Comparison of ENCODE assay signal across 32 cellular contexts in genomic region chr19:40357655-40358054, GRCh38. TPM values are rescaled to one million over a fixed set of nuclear protein-coding genes. Genes with fewer than 3 reads are reported as not detected.
DNase-seq lines count a peak whose midpoint lies in the region; ATAC-seq, FAIRE-seq and TF ChIP-seq lines count a peak whose summit lies in the region.
"Had no signal": no experiment of that assay in that cellular context is flagged by ENCODE, and none has a peak within 500 bp of the region (broad histone marks: within the 10 kb centered on the region; RNA-seq: fewer than 3 reads in every experiment).

No MANE protein-coding gene starts in this region.

- WGBS in GM12878 (ENCODE audit: insufficient coverage, insufficient replicate concordance, low lambda C conversion rate, missing lambda C conversion rate): 100% methylated on average over 3 of the region's 3 CpGs

- SMC1A ChIA-PET in GM12878 (lab: Charles Lee; ENCODE audit: uncharacterized antibody, unreplicated experiment): interaction anchor here (1.0 kb wide), 1 partner anchor 107 kb away, joined by 3 read pairs; no protein-coding TSS in a partner anchor

- no peak for TF ChIP-seq RAD21 in GM12878 (IDR thresholded peaks at IDR 0.05; ENCODE audit: insufficient read depth, low read depth, low read length)

- peak overlapping the region in 2 of 11 experiments; percentile 18 to 69; a peak in 3 of 22 replicates for H3K9ac ChIP-seq in BLaER1 treated with 17β-estradiol and CSF1 and Interleukin-3, amounts not matched to agents 10 nM and 100 nM
- no peak overlapping the region for H3K9ac ChIP-seq in GM12878 (ENCODE audit: control insufficient read depth, insufficient read depth, low read length)

- no peak for TF ChIP-seq EP300 in GM12878 (IDR thresholded peaks at IDR 0.05; ENCODE audit: borderline replicate concordance in 1 of 2, control insufficient read depth in 1 of 2, low read depth in 2 of 2, low read length in 2 of 2)

- H3K4me3 Mint-ChIP-seq in naive thymus-derived CD4-positive, alpha-beta T cell: no peak overlapping the region
- H3K4me3 Mint-ChIP-seq: activated CD4-positive, alpha-beta memory T cell treated with anti-CD3 and anti-CD28 coated beads, Interleukin-2, amount 10 ng/mL, durations not matched to agents 7 days and 5 days; activated naive CD8-positive, alpha-beta T cell treated with anti-CD3 and anti-CD28 coated beads for 36 hours; T-cell had no signal

- H3K27ac Mint-ChIP-seq in naive thymus-derived CD4-positive, alpha-beta T cell: peak overlapping the region in 1 of 9 donors; percentile 70
- H3K27ac Mint-ChIP-seq: activated CD4-positive, alpha-beta memory T cell treated with anti-CD3 and anti-CD28 coated beads, Interleukin-2, amount 10 ng/mL, durations not matched to agents 7 days and 5 days; activated naive CD8-positive, alpha-beta T cell treated with anti-CD3 and anti-CD28 coated beads for 36 hours; T-cell had no signal

- peaks cover 13 to 29% (median 21%) of the 10 kb centered on the region in 7 donors for H3K4me1 Mint-ChIP-seq in naive thymus-derived CD4-positive, alpha-beta T cell

- intact Hi-C loops in GM12878 (cut with micrococcal nuclease; ENCODE audit: unreplicated experiment): loop anchor here (5.0 kb wide), 2 partner anchors 45 to 60 kb away; no protein-coding TSS in a partner anchor
- intact Hi-C loops in naive thymus-derived CD4-positive, alpha-beta T cell (cut with micrococcal nuclease): no loop called here

- H3K9me3 ChIP-seq in BLaER1 treated with 17β-estradiol and CSF1 and Interleukin-3, amounts not matched to agents 10 nM and 100 nM (replicated peaks in 1 of 11): no peaks in the 10 kb centered on the region
- H3K9me3 ChIP-seq in GM12878 (replicated peaks; ENCODE audit: control insufficient read depth, insufficient read depth, low read length): no peaks in the 10 kb centered on the region
- H3K9me3 ChIP-seq in naive thymus-derived CD4-positive, alpha-beta T cell (ENCODE audit: control insufficient read depth in 2 of 3, low read length in 3 of 3): no peaks in the 10 kb centered on the region
- H3K9me3 ChIP-seq: ascending aorta, Caco-2, transverse colon had no signal

- peaks cover 2 to 52% (median 22%) of the 10 kb centered on the region in 11 experiments; a peak in 11 of 22 replicates for H4K20me1 ChIP-seq in BLaER1 treated with 17β-estradiol and CSF1 and Interleukin-3, amounts not matched to agents 10 nM and 100 nM
- no peaks in the 10 kb centered on the region for H4K20me1 ChIP-seq in GM12878 (ENCODE audit: control insufficient read depth, insufficient read depth)

- H3K4me1 ChIP-seq in BLaER1 treated with 17β-estradiol and CSF1 and Interleukin-3, amounts not matched to agents 10 nM and 100 nM: peaks cover 36 to 74% (median 70%) of the 10 kb centered on the region in 10 experiments
- peaks cover 40% of the 10 kb centered on the region for H3K4me1 ChIP-seq in GM12878 (ENCODE audit: control insufficient read depth, insufficient read depth, low read length)
- no peaks in the 10 kb centered on the region for H3K4me1 ChIP-seq in naive thymus-derived CD4-positive, alpha-beta T cell (ENCODE audit: control insufficient read depth in 2 of 2, insufficient read depth in 2 of 2, low read length in 2 of 2)
- H3K4me1 ChIP-seq: ascending aorta, Caco-2 had no signal

- CTCF ChIA-PET in GM12878 (lab: Yijun Ruan, JAX): interaction anchor here (0.9 to 2.7 kb wide), 3 partner anchors 10 to 63 kb away, joined by 3 to 8 read pairs (median 6); partner anchors contain the start of genes C19orf47 and PLD3
- CTCF ChIA-PET in naive thymus-derived CD4-positive, alpha-beta T cell (lab: Charles Lee): no interaction called here

- H3K4me2 ChIP-seq in BLaER1 treated with 17β-estradiol and CSF1 and Interleukin-3, amounts not matched to agents 10 nM and 100 nM: peak overlapping the region; percentile 71 to 97 (median 85)
- peak overlapping the region; percentile 47; the same call in 1 of the 2 replicates for H3K4me2 ChIP-seq in GM12878 (ENCODE audit: control insufficient read depth, insufficient read depth)
- H3K4me2 ChIP-seq: PC-9 had no signal

- peaks cover 0 to 14% (median 2%) of the 10 kb centered on the region in 5 donors for H3K36me3 Mint-ChIP-seq in naive thymus-derived CD4-positive, alpha-beta T cell

- peak; percentile 34 for DNase-seq in H4 (ENCODE audit: low spot score)
- DNase-seq in GM12878 (ENCODE audit: low read depth, low spot score): no peak
- peak; percentile 13 to 79 for DNase-seq in lung microvascular endothelial cell (ENCODE audit: low read depth in 2 of 2)
- no peak for DNase-seq in stimulated activated CD8-positive, alpha-beta memory T cell treated with anti-CD3 and anti-CD28 coated beads, Interleukin-4, amount 100 ng/mL, for 48 hours
- DNase-seq in naive thymus-derived CD4-positive, alpha-beta T cell: no peak
- DNase-seq in stimulated activated naive CD4-positive, alpha-beta T cell (lab: John Stamatoyannopoulos, UW): no peak
- DNase-seq in NCI-H1694 treated with DMSO at 0.1 percent for 48 hours (lab: John Stamatoyannopoulos, UW): no peak
- DNase-seq: ACHN; activated CD4-positive, alpha-beta memory T cell treated with anti-CD3 and anti-CD28 coated beads, Interleukin-2, amount 10 ng/mL, durations not matched to agents 7 days and 5 days; activated effector memory CD4-positive, alpha-beta T cell treated with anti-CD3 and anti-CD28 coated beads, Interleukin-2, amount 50 U/mL, for 16 hours; activated naive CD8-positive, alpha-beta T cell treated with anti-CD3 and anti-CD28 coated beads for 36 hours; activated T-cell treated with anti-CD3 and anti-CD28 coated beads for 4 hours; Caco-2; central memory CD4-positive, alpha-beta T cell; DMS79 treated with DMSO at 0.1 percent for 48 hours; hypothalamus; NCI-H1048; NCI-H187; NCI-H2171; NCI-H510A treated with DMSO at 0.1 percent for 48 hours; NK-92 treated with Interleukin-12 subunit alpha and Interleukin-12 subunit beta, amount 100 ng/mL, for 24 hours; PC-9; SHP77 treated with DMSO at 0.1 percent for 48 hours; T-cell; transverse colon had no signal

- TF ChIP-seq POLR2A in GM12878 (IDR thresholded peaks at IDR 0.05; ENCODE audit: low read depth, low read length): no peak

- peaks cover 10% of the 10 kb centered on the region for H3K79me2 ChIP-seq in GM12878 (ENCODE audit: control insufficient read depth, insufficient read depth, low read length)

- FAIRE-seq in GM12878 (lab: Jason Lieb, UNC): no peak
- FAIRE-seq: H1 had no signal

- peaks cover 0 to 19% (median 0%) of the 10 kb centered on the region in 11 experiments; a peak in 2 of 22 replicates for H3K36me3 ChIP-seq in BLaER1 treated with 17β-estradiol and CSF1 and Interleukin-3, amounts not matched to agents 10 nM and 100 nM
- no peaks in the 10 kb centered on the region for H3K36me3 ChIP-seq in GM12878 (ENCODE audit: control insufficient read depth in 2 of 2, insufficient read depth in 2 of 2, low read length in 1 of 2)
- H3K36me3 ChIP-seq in naive thymus-derived CD4-positive, alpha-beta T cell (ENCODE audit: control insufficient read depth in 2 of 3, insufficient read depth in 3 of 3, low read length in 3 of 3): no peaks in the 10 kb centered on the region
- H3K36me3 ChIP-seq: transverse colon had no signal

- in situ Hi-C loops in GM12878 (cut with MboI): no loop called here

- no TSS peak for BruUV-seq in GM12878 (replicated peaks; lab: Mats Ljungman, UMichigan)

- no peak overlapping the region for H2AFZ ChIP-seq in GM12878 (ENCODE audit: control insufficient read depth, low read depth, low read length)
- H2AFZ ChIP-seq: PC-9 had no signal

- H3K27ac ChIP-seq in BLaER1 treated with 17β-estradiol and CSF1 and Interleukin-3, amounts not matched to agents 10 nM and 100 nM: peak overlapping the region in 7 of 11 experiments; percentile 8 to 81 (median 73); a peak in 12 of 22 replicates
- peak overlapping the region; percentile 60 for H3K27ac ChIP-seq in GM12878 (ENCODE audit: control insufficient read depth, insufficient read depth)
- H3K27ac ChIP-seq in naive thymus-derived CD4-positive, alpha-beta T cell (ENCODE audit: low read depth, low read length): no peak overlapping the region
- H3K27ac ChIP-seq: ascending aorta, PC-9, transverse colon had no signal

- H3K27me3 ChIP-seq in BLaER1 treated with 17β-estradiol and CSF1 and Interleukin-3, amounts not matched to agents 10 nM and 100 nM: peaks cover 0 to 15% (median 0%) of the 10 kb centered on the region in 11 experiments; a peak in 4 of 22 replicates
- no peaks in the 10 kb centered on the region for H3K27me3 ChIP-seq in GM12878 (replicated peaks in 1 of 2; ENCODE audit: control insufficient read depth in 2 of 2, insufficient read depth in 2 of 2, low read length in 1 of 2)
- no peaks in the 10 kb centered on the region for H3K27me3 ChIP-seq in naive thymus-derived CD4-positive, alpha-beta T cell (ENCODE audit: control insufficient read depth in 2 of 2, insufficient read depth in 2 of 2, low read length in 2 of 2)
- H3K27me3 ChIP-seq: ascending aorta, transverse colon had no signal

- RAD21 ChIA-PET in GM12878 (lab: Charles Lee; ENCODE audit: unreplicated experiment): no interaction called here

- POLR2A ChIA-PET in GM12878 (lab: Charles Lee): interaction anchor here (1.3 kb wide), 1 partner anchor 68 kb away, joined by 3 read pairs; the partner anchor contains the start of gene SERTAD1
- POLR2A ChIA-PET in naive thymus-derived CD4-positive, alpha-beta T cell (lab: Charles Lee): no interaction called here

- H3K4me3 ChIP-seq in BLaER1 treated with 17β-estradiol and CSF1 and Interleukin-3, amounts not matched to agents 10 nM and 100 nM: peak overlapping the region in 1 of 10 experiments; percentile 5; a peak in 1 of 20 replicates
- H3K4me3 ChIP-seq in GM12878: no peak overlapping the region
- no peak overlapping the region for H3K4me3 ChIP-seq in naive thymus-derived CD4-positive, alpha-beta T cell (ENCODE audit: low read length)
- H3K4me3 ChIP-seq: ascending aorta, PC-9, skin epidermis, transverse colon had no signal

- TF ChIP-seq CTCF in GM12878 (IDR thresholded peaks at IDR 0.05 in 2 of 3, conservative IDR thresholded peaks at IDR 0.05 in 1 of 3; ENCODE audit: control insufficient read depth in 2 of 3, extremely low read depth in 1 of 3, insufficient read depth in 1 of 3, low read depth in 3 of 3, low read length in 3 of 3): no peak

- ATAC-seq in GM12878: no peak
- no peak for ATAC-seq in naive thymus-derived CD4-positive, alpha-beta T cell
- ATAC-seq: activated CD4-positive, CD25-positive, alpha-beta regulatory T cell treated with anti-CD3 and anti-CD28 coated beads, Interleukin-2, amount 50 U/mL, for 24 hours; T-cell had no signal

- H3K9me3 Mint-ChIP-seq in naive thymus-derived CD4-positive, alpha-beta T cell: peaks cover 0 to 4% (median 0%) of the 10 kb centered on the region in 11 donors
- H3K9me3 Mint-ChIP-seq: activated CD4-positive, alpha-beta memory T cell treated with anti-CD3 and anti-CD28 coated beads, Interleukin-2, amount 10 ng/mL, durations not matched to agents 7 days and 5 days; activated naive CD8-positive, alpha-beta T cell treated with anti-CD3 and anti-CD28 coated beads for 36 hours; T-cell had no signal

- H3K27me3 Mint-ChIP-seq in naive thymus-derived CD4-positive, alpha-beta T cell: no peaks in the 10 kb centered on the region
- H3K27me3 Mint-ChIP-seq: activated CD4-positive, alpha-beta memory T cell treated with anti-CD3 and anti-CD28 coated beads, Interleukin-2, amount 10 ng/mL, durations not matched to agents 7 days and 5 days; activated naive CD8-positive, alpha-beta T cell treated with anti-CD3 and anti-CD28 coated beads for 36 hours; T-cell had no signal

RNA-seq across cellular contexts. Expression of gene PLD3, which starts 9.2 kb away (rescaled TPM):
- 212 and 308 TPM in 2 replicates for total RNA-seq in H4 (2014; rRNA removed; shearing (Covaris generic))
- 96.7 and 106 TPM in 2 replicates for total RNA-seq in GM12878 (2013; cell fraction: nucleolus; rRNA removed)
- total RNA-seq in GM12878 (2014; rRNA removed) (111 and 134 TPM in 2 replicates), GM12878 (2014; rRNA removed; fragmentation: Illumina TruSeq; extraction: Trizol) (37.3 and 40.1 TPM in 2 replicates), GM12878 (2021) (113 and 118 TPM in 2 replicates), lung microvascular endothelial cell (87.6 and 128 TPM in 2 replicates)
- 52.4 TPM for polyA plus RNA-seq in GM12878 (2011; ENCODE audit: low read depth)
- polyA plus RNA-seq in GM12878 (2011; rRNA removed) (15.4 and 36.4 TPM in 2 replicates), GM12878 (2014; fragmentation: Illumina TruSeq; extraction: Trizol) (11.5 and 47.7 TPM in 2 replicates), GM12878 (2014; fragmentation: Nextera tagmentation; extraction: Ambion mirVana) (1 to 10 TPM; 1.3 to 2.2 TPM), GM12878 (2014; rRNA removed) (97.7 and 112 TPM in 2 replicates), GM12878 (2016; fragmentation: Nextera tagmentation; extraction: Ambion mirVana) (100 to 1,000 TPM in 1 of 2 experiments, 10 to 100 TPM in 1; 99.6 to 110 TPM)
- 40.7 and 44.1 TPM in 2 replicates for polyA plus RNA-seq in GM12878 (2011; cell fraction: cytosol; rRNA removed)
- 40.0 and 46.3 TPM in 2 replicates for polyA plus RNA-seq in GM12878 (2011; cell fraction: nucleus; rRNA removed)
- polyA plus RNA-seq in GM12878 (2012): 104 and 139 TPM in 2 replicates
- 20.5 and 35.5 TPM in 2 replicates for polyA minus RNA-seq in GM12878 (2011; rRNA and poly(A)+ RNA removed)
- 17.6 and 30.8 TPM in 2 replicates for polyA minus RNA-seq in GM12878 (2011; cell fraction: cytosol; rRNA and poly(A)+ RNA removed)
- polyA minus RNA-seq in GM12878 (2011; cell fraction: nucleus; rRNA and poly(A)+ RNA removed): 8.0 and 19.7 TPM in 2 replicates
- total RNA-seq in naive thymus-derived CD4-positive, alpha-beta T cell: 100 to 1,000 TPM in 3 of 5 experiments, 10 to 100 TPM in 2; 75.4 to 137 (median 114) TPM
- polyA plus RNA-seq in naive thymus-derived CD4-positive, alpha-beta T cell: 10 to 100 TPM; 60.1 to 82.1 TPM

RNA-seq across cellular contexts. Expression of gene C19orf47, which starts 9.5 kb away (rescaled TPM):
- total RNA-seq in H4 (2014; rRNA removed; shearing (Covaris generic)): 4.3 and 4.4 TPM in 2 replicates
- total RNA-seq in GM12878 (2013; cell fraction: nucleolus; rRNA removed): 10.6 and 12.4 TPM in 2 replicates
- total RNA-seq in GM12878 (2014; rRNA removed): 16.1 and 19.9 TPM in 2 replicates
- total RNA-seq in GM12878 (2014; rRNA removed; fragmentation: Illumina TruSeq; extraction: Trizol): 5.2 and 6.6 TPM in 2 replicates
- total RNA-seq in GM12878 (2021): 29.1 and 30.7 TPM in 2 replicates
- polyA plus RNA-seq in GM12878 (2011; ENCODE audit: low read depth): 5.5 TPM
- polyA plus RNA-seq in GM12878 (2011; rRNA removed): 8.4 and 20.4 TPM in 2 replicates
- 17.3 and 21.1 TPM in 2 replicates for polyA plus RNA-seq in GM12878 (2011; cell fraction: cytosol; rRNA removed)
- 18.4 and 23.6 TPM in 2 replicates for polyA plus RNA-seq in GM12878 (2011; cell fraction: nucleus; rRNA removed)
- 11.0 and 11.5 TPM in 2 replicates for polyA plus RNA-seq in GM12878 (2012)
- 4.5 and 14.4 TPM in 2 replicates for polyA plus RNA-seq in GM12878 (2014; fragmentation: Illumina TruSeq; extraction: Trizol)
- 1 to 10 TPM in 1 of 2 experiments, under 1 TPM in 1; 0.11 to 2.0 TPM for polyA plus RNA-seq in GM12878 (2014; fragmentation: Nextera tagmentation; extraction: Ambion mirVana)
- 25.1 and 31.8 TPM in 2 replicates for polyA plus RNA-seq in GM12878 (2014; rRNA removed)
- 10 to 100 TPM; 25.0 to 26.6 TPM for polyA plus RNA-seq in GM12878 (2016; fragmentation: Nextera tagmentation; extraction: Ambion mirVana)
- 25.5 and 38.3 TPM in 2 replicates for polyA minus RNA-seq in GM12878 (2011; rRNA and poly(A)+ RNA removed)
- 6.5 and 16.3 TPM in 2 replicates for polyA minus RNA-seq in GM12878 (2011; cell fraction: cytosol; rRNA and poly(A)+ RNA removed)
- polyA minus RNA-seq in GM12878 (2011; cell fraction: nucleus; rRNA and poly(A)+ RNA removed): 5.4 and 12.1 TPM in 2 replicates
- 4.1 and 6.5 TPM in 2 replicates for total RNA-seq in lung microvascular endothelial cell
- total RNA-seq in naive thymus-derived CD4-positive, alpha-beta T cell: 10 to 100 TPM; 12.6 to 20.3 (median 15.8) TPM
- polyA plus RNA-seq in naive thymus-derived CD4-positive, alpha-beta T cell: 10 to 100 TPM in 1 of 2 donors, 1 to 10 TPM in 1; 9.1 to 13.2 TPM

RNA-seq across cellular contexts. Expression of gene HIPK4, which starts 32.3 kb away (rescaled TPM):
- total RNA-seq in H4 (2014; rRNA removed; shearing (Covaris generic)): not detected in 2 replicates
- not detected in 2 replicates for total RNA-seq in GM12878 (2013; cell fraction: nucleolus; rRNA removed)
- total RNA-seq in GM12878 (2014; rRNA removed) (not detected in 2 replicates), GM12878 (2014; rRNA removed; fragmentation: Illumina TruSeq; extraction: Trizol) (not detected in 2 replicates), GM12878 (2021) (0.13 TPM in 1 of 2 replicates, not detected in the other), lung microvascular endothelial cell (under 0.01 TPM in 1 of 2 replicates, not detected in the other)
- not detected for polyA plus RNA-seq in GM12878 (2011; ENCODE audit: low read depth)
- polyA plus RNA-seq in GM12878 (2011; rRNA removed) (not detected in 2 replicates), GM12878 (2014; fragmentation: Illumina TruSeq; extraction: Trizol) (not detected in 2 replicates), GM12878 (2014; fragmentation: Nextera tagmentation; extraction: Ambion mirVana) (not detected), GM12878 (2014; rRNA removed) (not detected in 2 replicates), GM12878 (2016; fragmentation: Nextera tagmentation; extraction: Ambion mirVana) (under 1 TPM; 0.07 to 0.08 TPM)
- not detected in 2 replicates for polyA plus RNA-seq in GM12878 (2011; cell fraction: cytosol; rRNA removed)
- not detected in 2 replicates for polyA plus RNA-seq in GM12878 (2011; cell fraction: nucleus; rRNA removed)
- polyA plus RNA-seq in GM12878 (2012): 0.04 and 0.05 TPM in 2 replicates
- not detected in 2 replicates for polyA minus RNA-seq in GM12878 (2011; rRNA and poly(A)+ RNA removed)
- not detected in 2 replicates for polyA minus RNA-seq in GM12878 (2011; cell fraction: cytosol; rRNA and poly(A)+ RNA removed)
- polyA minus RNA-seq in GM12878 (2011; cell fraction: nucleus; rRNA and poly(A)+ RNA removed): not detected in 2 replicates
- under 1 TPM in 2 of 5 experiments, not detected in 3; 0.12 to 0.24 TPM for total RNA-seq in naive thymus-derived CD4-positive, alpha-beta T cell
- not detected for polyA plus RNA-seq in naive thymus-derived CD4-positive, alpha-beta T cell
- total RNA-seq: activated naive CD8-positive, alpha-beta T cell treated with anti-CD3 and anti-CD28 coated beads for 36 hours; ascending aorta; Caco-2; left lobe of liver; renal cortical epithelial cell had no signal

RNA-seq across cellular contexts. Expression of gene PRX, which starts 55.5 kb away (rescaled TPM):
- total RNA-seq in H4 (2014; rRNA removed; shearing (Covaris generic)): 0.77 and 1.2 TPM in 2 replicates
- 1.8 TPM in 2 replicates for total RNA-seq in GM12878 (2013; cell fraction: nucleolus; rRNA removed)
- total RNA-seq in GM12878 (2014; rRNA removed) (0.98 and 1.1 TPM in 2 replicates), GM12878 (2014; rRNA removed; fragmentation: Illumina TruSeq; extraction: Trizol) (0.54 and 0.69 TPM in 2 replicates), GM12878 (2021) (1.2 and 1.3 TPM in 2 replicates), lung microvascular endothelial cell (0.87 and 1.2 TPM in 2 replicates)
- 0.51 TPM for polyA plus RNA-seq in GM12878 (2011; ENCODE audit: low read depth)
- polyA plus RNA-seq in GM12878 (2011; rRNA removed) (0.45 and 0.71 TPM in 2 replicates), GM12878 (2014; fragmentation: Illumina TruSeq; extraction: Trizol) (0.27 and 0.50 TPM in 2 replicates), GM12878 (2014; fragmentation: Nextera tagmentation; extraction: Ambion mirVana) (under 1 TPM in 1 of 2 experiments, not detected in 1; 0.02 TPM), GM12878 (2014; rRNA removed) (1.1 and 1.4 TPM in 2 replicates), GM12878 (2016; fragmentation: Nextera tagmentation; extraction: Ambion mirVana) (under 1 TPM; 0.12 to 0.29 TPM)
- 0.88 and 0.97 TPM in 2 replicates for polyA plus RNA-seq in GM12878 (2011; cell fraction: cytosol; rRNA removed)
- 0.78 and 1.2 TPM in 2 replicates for polyA plus RNA-seq in GM12878 (2011; cell fraction: nucleus; rRNA removed)
- polyA plus RNA-seq in GM12878 (2012): 1.2 and 1.3 TPM in 2 replicates
- 0.22 and 1.0 TPM in 2 replicates for polyA minus RNA-seq in GM12878 (2011; rRNA and poly(A)+ RNA removed)
- 0.27 TPM in 1 of 2 replicates, not detected in the other for polyA minus RNA-seq in GM12878 (2011; cell fraction: cytosol; rRNA and poly(A)+ RNA removed)
- polyA minus RNA-seq in GM12878 (2011; cell fraction: nucleus; rRNA and poly(A)+ RNA removed): 0.24 and 0.38 TPM in 2 replicates
- total RNA-seq in naive thymus-derived CD4-positive, alpha-beta T cell: 1 to 10 TPM in 4 of 5 experiments, under 1 TPM in 1; 0.85 to 4.0 (median 2.6) TPM
- under 1 TPM; 0.14 to 0.60 TPM for polyA plus RNA-seq in naive thymus-derived CD4-positive, alpha-beta T cell

Comparison
In these comparisons a context has a peak if more than half of its experiments do, and no peak if none do; other contexts are left out.
1. DNase-seq: peak in H4 (single experiment) and lung microvascular endothelial cell (2 of 2); none in GM12878 (single experiment), stimulated activated CD8-positive, alpha-beta memory T cell treated with anti-CD3 and anti-CD28 coated beads, Interleukin-4, amount 100 ng/mL, for 48 hours (single experiment), naive thymus-derived CD4-positive, alpha-beta T cell (0 of 9), stimulated activated naive CD4-positive, alpha-beta T cell (0 of 6) and NCI-H1694 treated with DMSO at 0.1 percent for 48 hours (single experiment).